Comparison of ENCODE assay signal across 8 cellular contexts in the genomic region with DNA sequence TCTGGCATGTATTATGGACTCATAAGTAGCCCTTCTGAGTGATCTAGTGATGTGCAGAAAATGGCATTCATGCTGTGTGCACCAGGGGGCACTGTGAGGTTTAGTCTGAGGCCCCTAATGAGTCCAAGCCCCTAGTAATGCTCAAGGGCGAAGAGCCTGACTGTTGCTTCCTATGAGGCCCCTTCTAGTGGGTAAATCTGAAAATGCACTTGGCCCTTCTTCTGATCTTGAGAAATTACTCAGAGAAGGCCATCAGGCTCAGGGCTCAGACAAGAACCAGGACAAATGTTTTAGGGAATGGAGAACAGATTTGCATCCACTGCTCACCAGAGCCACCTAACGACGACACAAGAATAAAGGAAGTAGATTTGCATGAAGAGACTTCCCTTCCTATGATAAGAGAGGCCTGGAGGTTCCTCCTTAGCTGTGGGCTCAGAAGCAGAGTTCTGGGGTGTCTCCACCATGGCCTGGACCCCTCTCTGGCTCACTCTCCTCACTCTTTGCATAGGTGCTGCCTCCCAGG.
DNase-seq lines count a peak whose midpoint lies in the region; ATAC-seq, FAIRE-seq and TF ChIP-seq lines count a peak whose summit lies in the region.

No MANE protein-coding gene starts in this region.

- H3K36me3 ChIP-seq in bronchial epithelial cell (ENCODE audit: control insufficient read depth, insufficient read depth, low read length), result no peaks in the 10 kb centered on the region
- no peaks in the 10 kb centered on the region for H3K36me3 ChIP-seq in liver (ENCODE audit: control insufficient read depth in 4 of 4, insufficient read depth in 3 of 4, low read depth in 1 of 4, low read length in 3 of 4)

- H3K27me3 ChIP-seq in bronchial epithelial cell (ENCODE audit: control insufficient read depth, insufficient read depth, low read length) (no peaks in the 10 kb centered on the region), liver (ENCODE audit: control insufficient read depth in 4 of 4, insufficient read depth in 4 of 4, low read length in 3 of 4) (no peaks in the 10 kb centered on the region)

- no peak overlapping the region for H3K9ac ChIP-seq in liver (ENCODE audit: low read depth in 1 of 2, low read length in 2 of 2)

- in situ Hi-C loops in SK-MEL-5 (cut with HindIII; ENCODE audit: low pct_unique_long_range_greater_than_20kb, low sequenced_read_pairs), result no loop called here

- ATAC-seq in GM19324 (IDR thresholded peaks at IDR 0.05; ENCODE audit: low FRiP score, unreplicated experiment), result peak; percentile 66
- peak; percentile 51 for ATAC-seq in HG03521 (IDR thresholded peaks at IDR 0.05; ENCODE audit: unreplicated experiment)
- peak; percentile 84 for ATAC-seq in stimulated activated naive CD8-positive, alpha-beta T cell treated with anti-CD3 and anti-CD28 coated beads, Interleukin-15, Interleukin-2, amounts not matched to agents 100 U/mL and 50 U/mL, for 24 hours

- peak; percentile 66 for FAIRE-seq in bronchial epithelial cell (lab: Jason Lieb, UNC)

- no peak overlapping the region for H3K27ac ChIP-seq in liver (ENCODE audit: low read depth in 1 of 2, low read length in 2 of 2)

- peak; percentile 48 to 64 for TF ChIP-seq RAD21 in liver (IDR thresholded peaks at IDR 0.05)

- no peaks in the 10 kb centered on the region for H3K9me3 ChIP-seq in liver (ENCODE audit: control insufficient read depth in 4 of 4, low read length in 3 of 4)

- TF ChIP-seq CTCF in bronchial epithelial cell (IDR thresholded peaks at IDR 0.05; ENCODE audit: insufficient read depth, low read length, severe bottlenecking), result peak; percentile 43
- TF ChIP-seq CTCF in liver (IDR thresholded peaks at IDR 0.05; ENCODE audit: low read depth, low read length, missing input control), result peak; percentile 38

- DNase-seq in COLO668 (lab: John Stamatoyannopoulos, UW; ENCODE audit: unreplicated experiment) (peak; percentile 30), SK-MEL-5 (ENCODE audit: low read depth, low spot score) (peak; percentile 90), bronchial epithelial cell (ENCODE audit: low read depth) (peak; percentile 41), ureter (ENCODE audit: low spot score) (no peak)
- peak; percentile 61 for DNase-seq in stimulated activated naive CD8-positive, alpha-beta T cell treated with anti-CD3 and anti-CD28 coated beads, Interleukin-15, Interleukin-2, amounts not matched to agents 100 U/mL and 50 U/mL, for 24 hours

- H3K4me3 ChIP-seq in bronchial epithelial cell (ENCODE audit: low read depth, low read length), result no peak overlapping the region
- H3K4me3 ChIP-seq in liver (ENCODE audit: low read depth in 1 of 3, low read length in 3 of 3), result no peak overlapping the region

- WGBS in liver, result 30% methylated on average over 3 of the region's 3 CpGs

- H3K4me1 ChIP-seq in liver (ENCODE audit: control insufficient read depth in 4 of 4, insufficient read depth in 4 of 4, low read length in 3 of 4), result no peaks in the 10 kb centered on the region

TF ChIP-seq in liver, 16 proteins besides CTCF, POLR2A, EP300 and RAD21:
- TF ChIP-seq MAX (IDR thresholded peaks at IDR 0.05) (no peak), SP1 (IDR thresholded peaks at IDR 0.05) (no peak), HNF4A (conservative IDR thresholded peaks at IDR 0.05) (no peak), TAF1 (conservative IDR thresholded peaks at IDR 0.05) (no peak), JUND (IDR thresholded peaks at IDR 0.05) (no peak)
- TF ChIP-seq, protein P1, sequence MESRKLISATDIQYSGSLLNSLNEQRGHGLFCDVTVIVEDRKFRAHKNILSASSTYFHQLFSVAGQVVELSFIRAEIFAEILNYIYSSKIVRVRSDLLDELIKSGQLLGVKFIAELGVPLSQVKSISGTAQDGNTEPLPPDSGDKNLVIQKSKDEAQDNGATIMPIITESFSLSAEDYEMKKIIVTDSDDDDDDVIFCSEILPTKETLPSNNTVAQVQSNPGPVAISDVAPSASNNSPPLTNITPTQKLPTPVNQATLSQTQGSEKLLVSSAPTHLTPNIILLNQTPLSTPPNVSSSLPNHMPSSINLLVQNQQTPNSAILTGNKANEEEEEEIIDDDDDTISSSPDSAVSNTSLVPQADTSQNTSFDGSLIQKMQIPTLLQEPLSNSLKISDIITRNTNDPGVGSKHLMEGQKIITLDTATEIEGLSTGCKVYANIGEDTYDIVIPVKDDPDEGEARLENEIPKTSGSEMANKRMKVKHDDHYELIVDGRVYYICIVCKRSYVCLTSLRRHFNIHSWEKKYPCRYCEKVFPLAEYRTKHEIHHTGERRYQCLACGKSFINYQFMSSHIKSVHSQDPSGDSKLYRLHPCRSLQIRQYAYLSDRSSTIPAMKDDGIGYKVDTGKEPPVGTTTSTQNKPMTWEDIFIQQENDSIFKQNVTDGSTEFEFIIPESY (IDR thresholded peaks at IDR 0.05), result no peak
